21 cellular contexts compared by ENCODE assay signal in the genomic region with DNA sequence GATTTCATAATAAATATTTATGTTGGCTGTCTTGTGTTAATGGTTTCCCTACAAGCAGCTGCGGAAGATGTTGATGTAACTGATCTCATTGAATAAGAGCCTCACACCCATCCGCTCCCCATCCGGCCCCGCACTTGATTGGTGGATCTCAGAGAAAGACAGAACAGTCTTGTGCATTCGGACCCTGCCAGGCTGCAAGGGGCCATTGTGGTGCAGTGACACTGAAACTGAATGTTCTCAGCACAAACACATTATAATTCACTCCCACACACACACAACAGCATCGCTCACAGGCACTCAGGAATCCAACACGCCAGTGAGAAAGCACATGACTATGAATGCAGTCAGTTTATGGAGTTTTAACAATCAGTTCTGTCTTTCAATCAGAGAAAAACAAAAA. TPM values are rescaled to one million over a fixed set of nuclear protein-coding genes. Genes with fewer than 3 reads are reported as not detected.
DNase-seq lines count a peak whose midpoint lies in the region; ATAC-seq, FAIRE-seq and TF ChIP-seq lines count a peak whose summit lies in the region.
"Had no signal": no experiment of that assay in that cellular context is flagged by ENCODE, and none has a peak within 500 bp of the region (broad histone marks: within the 10 kb centered on the region; RNA-seq: fewer than 3 reads in every experiment).

No MANE protein-coding gene starts in this region.

- H3K36me3 ChIP-seq in right lobe of liver = peaks cover 0 to 3% (median 0%) of the 10 kb centered on the region in 4 donors
- no peaks in the 10 kb centered on the region for H3K36me3 ChIP-seq in CD8-positive, alpha-beta T cell (ENCODE audit: insufficient read depth, low read length)
- H3K36me3 ChIP-seq: uterus had no signal

- TF ChIP-seq CTCF in astrocyte of the spinal cord (IDR thresholded peaks at IDR 0.05; ENCODE audit: low read depth, low read length) (no peak), right lobe of liver (IDR thresholded peaks at IDR 0.05) (no peak)
- TF ChIP-seq CTCF in CD8-positive, alpha-beta T cell (IDR thresholded peaks at IDR 0.05) = no peak

- H3K27ac ChIP-seq in right lobe of liver = no peak overlapping the region
- no peak overlapping the region for H3K27ac ChIP-seq in CD8-positive, alpha-beta T cell (ENCODE audit: low read depth, low read length)
- H3K27ac ChIP-seq: esophagus muscularis mucosa, uterus had no signal

- H3K27me3 Mint-ChIP-seq in CD8-positive, alpha-beta T cell (ENCODE audit: low read depth) = peaks cover 2% of the 10 kb centered on the region
- H3K27me3 Mint-ChIP-seq: dendritic cell treated with granulocyte-macrophage colony-stimulating factor and Interleukin-4, amounts not matched to agents 40 ng/mL and 50 ng/mL, for 4 days; memory B cell had no signal

- no peak overlapping the region for H3K4me3 ChIP-seq in astrocyte of the spinal cord (ENCODE audit: low read depth, low read length)
- no peak overlapping the region for H3K4me3 ChIP-seq in right lobe of liver
- H3K4me3 ChIP-seq in CD8-positive, alpha-beta T cell (ENCODE audit: low read depth, low read length) = no peak overlapping the region
- H3K4me3 ChIP-seq: esophagus muscularis mucosa, uterus had no signal

- H3K9me3 Mint-ChIP-seq in CD8-positive, alpha-beta T cell = no peaks in the 10 kb centered on the region
- H3K9me3 Mint-ChIP-seq: activated T-helper 1 cell treated with anti-CD3 and anti-CD28 coated beads, Interleukin-12 subunit alpha, Interleukin-12 subunit beta, Interleukin-2, Interleukin-4 antibody, amounts not matched to agents 30 ng/mL and 10 ng/mL and 1 ng/mL, durations not matched to agents 14 hours and 24 hours and 36 hours; dendritic cell treated with granulocyte-macrophage colony-stimulating factor and Interleukin-4, amounts not matched to agents 40 ng/mL and 50 ng/mL, for 4 days; memory B cell had no signal

- H3K4me1 Mint-ChIP-seq in CD8-positive, alpha-beta T cell (ENCODE audit: low read depth) = no peaks in the 10 kb centered on the region
- H3K4me1 Mint-ChIP-seq: memory B cell had no signal

- no peaks in the 10 kb centered on the region for H3K9me3 ChIP-seq in right lobe of liver
- H3K9me3 ChIP-seq in CD8-positive, alpha-beta T cell (ENCODE audit: low read length) = no peaks in the 10 kb centered on the region
- H3K9me3 ChIP-seq: esophagus muscularis mucosa, SK-N-SH, uterus had no signal

- H3K27ac Mint-ChIP-seq in CD8-positive, alpha-beta T cell = no peak overlapping the region
- H3K27ac Mint-ChIP-seq: activated T-helper 1 cell treated with anti-CD3 and anti-CD28 coated beads, Interleukin-12 subunit alpha, Interleukin-12 subunit beta, Interleukin-2, Interleukin-4 antibody, amounts not matched to agents 30 ng/mL and 10 ng/mL and 1 ng/mL, durations not matched to agents 14 hours and 24 hours and 36 hours; dendritic cell treated with granulocyte-macrophage colony-stimulating factor and Interleukin-4, amounts not matched to agents 40 ng/mL and 50 ng/mL, for 4 days; memory B cell had no signal

- no peak for ATAC-seq in right lobe of liver
- ATAC-seq in CD8-positive, alpha-beta T cell = no peak
- ATAC-seq: stimulated activated naive CD8-positive, alpha-beta T cell treated with anti-CD3 and anti-CD28 coated beads, Interleukin-15, Interleukin-2, amounts not matched to agents 100 U/mL and 50 U/mL, for 24 hours had no signal

- no peak for TF ChIP-seq POLR2A in right lobe of liver (IDR thresholded peaks at IDR 0.05)

- CTCF ChIA-PET in CD8-positive, alpha-beta T cell (lab: Charles Lee) = no interaction called here

- H3K27me3 ChIP-seq in right lobe of liver = no peaks in the 10 kb centered on the region
- H3K27me3 ChIP-seq in CD8-positive, alpha-beta T cell (ENCODE audit: insufficient read depth, low read length) = no peaks in the 10 kb centered on the region
- H3K27me3 ChIP-seq: esophagus muscularis mucosa, uterus had no signal

- no peaks in the 10 kb centered on the region for H3K36me3 Mint-ChIP-seq in CD8-positive, alpha-beta T cell
- H3K36me3 Mint-ChIP-seq: memory B cell had no signal

- WGBS in right lobe of liver (ENCODE audit: insufficient coverage, low coverage, low lambda C conversion rate, missing lambda C conversion rate) = 80% methylated on average over 7 of the region's 7 CpGs

- POLR2A ChIA-PET in CD8-positive, alpha-beta T cell (lab: Charles Lee) = no interaction called here

- intact Hi-C loops in right lobe of liver (cut with DNase I) = no loop called here
- intact Hi-C loops in CD8-positive, alpha-beta T cell (cut with DNase I, micrococcal nuclease) = no loop called here

- DNase-seq in COLO829 (ENCODE audit: low spot score) (peak; percentile 63), astrocyte of the spinal cord (ENCODE audit: low read depth, low spot score) (peak; percentile 42), frontal cortex (ENCODE audit: low spot score in 2 of 2) (peak; percentile 36 to 40), nucleus accumbens (lab: John Stamatoyannopoulos, UW) (peak in 55 of 56 donors; percentile 22 to 97 (median 87)), right lobe of liver (no peak), NCI-H2081 (lab: John Stamatoyannopoulos, UW) (no peak), NCI-H2196 (lab: John Stamatoyannopoulos, UW; ENCODE audit: unreplicated experiment) (no peak)
- no peak for DNase-seq in CD8-positive, alpha-beta T cell
- DNase-seq: activated CD4-positive, alpha-beta T cell treated with anti-CD3 and anti-CD28 coated beads, Interleukin-2, amount 50 U/mL, for 48 hours; GF-D8; NCI-H187 treated with DMSO at 0.1 percent for 48 hours; NCI-H526 treated with DMSO at 0.1 percent for 48 hours; SK-N-SH; stimulated activated CD4-positive, alpha-beta T cell treated with anti-CD3 and anti-CD28 coated beads, Interleukin-12 subunit alpha, Interleukin-12 subunit beta, amount 100 ng/mL, for 4 hours; stimulated activated naive CD8-positive, alpha-beta T cell treated with anti-CD3 and anti-CD28 coated beads, Interleukin-15, Interleukin-2, amounts not matched to agents 100 U/mL and 50 U/mL, for 24 hours; uterus had no signal

- no peaks in the 10 kb centered on the region for H3K4me1 ChIP-seq in right lobe of liver
- H3K4me1 ChIP-seq in CD8-positive, alpha-beta T cell (ENCODE audit: insufficient read depth, low read length) = no peaks in the 10 kb centered on the region
- H3K4me1 ChIP-seq: esophagus muscularis mucosa, uterus had no signal

- no peak overlapping the region for H3K4me3 Mint-ChIP-seq in CD8-positive, alpha-beta T cell
- H3K4me3 Mint-ChIP-seq: activated T-helper 1 cell treated with anti-CD3 and anti-CD28 coated beads, Interleukin-12 subunit alpha, Interleukin-12 subunit beta, Interleukin-2, Interleukin-4 antibody, amounts not matched to agents 30 ng/mL and 10 ng/mL and 1 ng/mL, durations not matched to agents 14 hours and 24 hours and 36 hours; dendritic cell treated with granulocyte-macrophage colony-stimulating factor and Interleukin-4, amounts not matched to agents 40 ng/mL and 50 ng/mL, for 4 days; memory B cell had no signal

- in situ Hi-C loops in astrocyte of the spinal cord (cut with HindIII; ENCODE audit: low sequenced_read_pairs) = no loop called here

- peak; percentile 94 for FAIRE-seq in frontal cortex (lab: Jason Lieb, UNC)
- FAIRE-seq: TTC549 had no signal

RNA-seq across cellular contexts. Expression of gene PRELID3A, which starts 47.8 kb away (rescaled TPM):
- total RNA-seq in frontal cortex (3.3 TPM), right lobe of liver (under 1 TPM in 4 of 6 experiments, not detected in 2; 0.19 to 0.62 (median 0.32) TPM)
- under 1 TPM; 0.39 to 0.54 TPM for total RNA-seq in CD8-positive, alpha-beta T cell

Comparison
In these comparisons a context has a peak if more than half of its experiments do, and no peak if none do; other contexts are left out.
1. DNase-seq: peak in COLO829 (single experiment), astrocyte of the spinal cord (single experiment), frontal cortex (2 of 2) and nucleus accumbens (55 of 56); none in right lobe of liver (0 of 3), CD8-positive, alpha-beta T cell (0 of 7), NCI-H2081 (0 of 2) and NCI-H2196 (single experiment).